Comparison of ENCODE assay signal across 13 cellular contexts in genomic region chr11:69654660-69655478, GRCh38. TPM values are rescaled to one million over a fixed set of nuclear protein-coding genes. Genes with fewer than 3 reads are reported as not detected.
A peak's percentile ranks its signal among the peaks of the same experiment; 100 is the strongest.
DNase-seq lines count a peak whose midpoint lies in the region; ATAC-seq and TF ChIP-seq lines count a peak whose summit lies in the region.
"Had no signal": no experiment of that assay in that cellular context is flagged by ENCODE, and none has a peak within 500 bp of the region (broad histone marks: within the 10 kb centered on the region; RNA-seq: fewer than 3 reads in every experiment).

No MANE protein-coding gene starts in this region.

- H3K27ac Mint-ChIP-seq in HFFc6: peak overlapping the region; percentile 64

- peak overlapping the region; percentile 40; the same call in 1 of the 2 replicates for H3K4me3 Mint-ChIP-seq in HFFc6

- H3K4me1 ChIP-seq in SJSA1 (replicated peaks): peaks cover 54% of the 10 kb centered on the region
- H3K4me1 ChIP-seq: psoas muscle had no signal

- H3K27me3 ChIP-seq in SJSA1 (replicated peaks): no peaks in the 10 kb centered on the region
- H3K27me3 ChIP-seq: dorsolateral prefrontal cortex had no signal

- DNase-seq in AG08395 (ENCODE audit: low spot score) (peak; percentile 50), HFFc6 (no peak), SJSA1 (ENCODE audit: low read depth in 1 of 2, low spot score in 2 of 2) (peak; percentile 92 to 94), left colon (peak in 1 of 2 donors; percentile 28), NCI-H1092 (lab: John Stamatoyannopoulos, UW) (no peak), midbrain (lab: John Stamatoyannopoulos, UW) (no peak)
- DNase-seq: activated T-cell treated with anti-CD3 and anti-CD28 coated beads, Interleukin-2, amount 50 U/mL, for 48 hours; DMS79 treated with DMSO at 0.1 percent for 48 hours; MM.1S had no signal

- H3K4me1 Mint-ChIP-seq in HFFc6 (ENCODE audit: low read depth): peaks cover 28% of the 10 kb centered on the region

- peak overlapping the region; percentile 4 for H3K27ac ChIP-seq in SJSA1
- H3K27ac ChIP-seq: dorsolateral prefrontal cortex, psoas muscle had no signal

- H3K36me3 Mint-ChIP-seq in HFFc6 (ENCODE audit: low read depth): peaks cover 23% of the 10 kb centered on the region

- ATAC-seq in left colon: peak; percentile 65
- no peak for ATAC-seq in GM18858 (IDR thresholded peaks at IDR 0.05; ENCODE audit: unreplicated experiment)
- no peak for ATAC-seq in HG02678 (IDR thresholded peaks at IDR 0.05; ENCODE audit: unreplicated experiment)
- ATAC-seq: psoas muscle had no signal

- no peak for TF ChIP-seq CTCF in HFFc6 (IDR thresholded peaks at IDR 0.05)

- intact Hi-C loops in left colon (cut with DNase I, micrococcal nuclease): no loop called here

- no peaks in the 10 kb centered on the region for H3K9me3 ChIP-seq in SJSA1 (replicated peaks)
- H3K9me3 ChIP-seq: psoas muscle had no signal

- H3K4me3 ChIP-seq in SJSA1: no peak overlapping the region
- H3K4me3 ChIP-seq: dorsolateral prefrontal cortex, psoas muscle had no signal

- H3K9me3 Mint-ChIP-seq in HFFc6: peaks cover 27% of the 10 kb centered on the region

- H3K36me3 ChIP-seq in SJSA1: peaks cover 58% of the 10 kb centered on the region

- H3K27me3 Mint-ChIP-seq in HFFc6 (ENCODE audit: insufficient read depth): peaks cover 80% of the 10 kb centered on the region

RNA-seq across cellular contexts. Expression of gene CCND1, which starts 13.9 kb away (rescaled TPM):
- total RNA-seq in HFFc6 (2021; fragmentation: NEBNext Ultra II Directional; extraction: Animal tissue kit (Norgen Biotek cat#: 25700)): 1,000 to 10,000 TPM; 1,259 to 2,084 (median 1,434) TPM
- 579 and 793 TPM in 2 replicates for total RNA-seq in SJSA1 (2014; rRNA removed; shearing (Covaris generic))
- total RNA-seq in left colon: 10 to 100 TPM; 56.5 to 83.5 TPM

RNA-seq across cellular contexts. Expression of gene LTO1, which starts 20.3 kb away (rescaled TPM):
- 10 to 100 TPM; 23.2 to 28.5 (median 25.6) TPM for total RNA-seq in HFFc6 (2021; fragmentation: NEBNext Ultra II Directional; extraction: Animal tissue kit (Norgen Biotek cat#: 25700))
- 54.7 and 78.1 TPM in 2 replicates for total RNA-seq in SJSA1 (2014; rRNA removed; shearing (Covaris generic))
- 10 to 100 TPM; 21.2 to 21.7 TPM for total RNA-seq in left colon

RNA-seq across cellular contexts. Expression of gene FGF19, which starts 49.0 kb away (rescaled TPM):
- total RNA-seq in HFFc6 (2021; fragmentation: NEBNext Ultra II Directional; extraction: Animal tissue kit (Norgen Biotek cat#: 25700)): not detected
- 3.0 and 10.3 TPM in 2 replicates for total RNA-seq in SJSA1 (2014; rRNA removed; shearing (Covaris generic))
- total RNA-seq in left colon: not detected
- total RNA-seq: dorsolateral prefrontal cortex, psoas muscle had no signal

Comparison
In these comparisons a context has a peak if more than half of its experiments do, and no peak if none do; other contexts are left out.
1. DNase-seq: peak in AG08395 (single experiment) and SJSA1 (2 of 2); none in HFFc6 (single experiment), NCI-H1092 (single experiment) and midbrain (single experiment).